ENCODE assay signal across 26 cellular contexts in genomic region chr5:144162686-144163085, GRCh38. TPM values are rescaled to one million over a fixed set of nuclear protein-coding genes. Genes with fewer than 3 reads are reported as not detected.
A peak's percentile ranks its signal among the peaks of the same experiment; 100 is the strongest.
DNase-seq lines count a peak whose midpoint lies in the region; ATAC-seq and TF ChIP-seq lines count a peak whose summit lies in the region.
"Had no signal": no experiment of that assay in that cellular context is flagged by ENCODE, and none has a peak within 500 bp of the region (broad histone marks: within the 10 kb centered on the region; RNA-seq: fewer than 3 reads in every experiment).

No MANE protein-coding gene starts in this region.

- no peak overlapping the region for H2BK5ac ChIP-seq in IMR-90 (ENCODE audit: low read depth, low read length, poor library complexity, severe bottlenecking)

- no peak for TF ChIP-seq POLR2A in IMR-90 (IDR thresholded peaks at IDR 0.05; ENCODE audit: low read depth, low read length)
- TF ChIP-seq POLR2A in tibial nerve (IDR thresholded peaks at IDR 0.05), result no peak

- H2BK20ac ChIP-seq in IMR-90 (ENCODE audit: low read depth, low read length), result no peak overlapping the region

- H2BK15ac ChIP-seq in IMR-90 (ENCODE audit: low read depth, low read length), result no peak overlapping the region

- CTCF ChIA-PET in CD8-positive, alpha-beta T cell (lab: Charles Lee), result no interaction called here
- CTCF ChIA-PET in IMR-90 (lab: Yijun Ruan, JAX), result no interaction called here

- no peak for TF ChIP-seq CTCF in CD8-positive, alpha-beta T cell (IDR thresholded peaks at IDR 0.05)
- TF ChIP-seq CTCF in IMR-90 (conservative IDR thresholded peaks at IDR 0.05; ENCODE audit: low read depth, low read length) (no peak), fibroblast of the aortic adventitia (IDR thresholded peaks at IDR 0.05; ENCODE audit: insufficient read depth, low read length) (no peak), tibial nerve (IDR thresholded peaks at IDR 0.05) (no peak)

- TF ChIP-seq EP300 in tibial nerve (IDR thresholded peaks at IDR 0.05), result no peak

- no peak overlapping the region for H2BK120ac ChIP-seq in IMR-90 (ENCODE audit: low read depth, low read length)

- H3K4ac ChIP-seq in IMR-90 (ENCODE audit: low read depth, low read length), result no peak overlapping the region

- TF ChIP-seq RAD21 in IMR-90 (IDR thresholded peaks at IDR 0.05; ENCODE audit: low read length), result no peak

- no peak for ATAC-seq in CD8-positive, alpha-beta T cell
- ATAC-seq in IMR-90 (ENCODE audit: low read depth) (no peak), GM19023 (IDR thresholded peaks at IDR 0.05; ENCODE audit: unreplicated experiment) (no peak)
- ATAC-seq in central memory CD8-positive, alpha-beta T cell (replicated peaks; ENCODE audit: extremely low read depth, poor library complexity, severe bottlenecking), result no peak
- ATAC-seq: GM12878, Right ventricle myocardium inferior, SK-N-SH treated with all-trans-retinoic acid at 6 μM for 48 hours had no signal

- peaks cover 18% of the 10 kb centered on the region for H3K4me1 Mint-ChIP-seq in CD8-positive, alpha-beta T cell (ENCODE audit: low read depth)
- H3K4me1 Mint-ChIP-seq in central memory CD8-positive, alpha-beta T cell, result no peaks in the 10 kb centered on the region
- H3K4me1 Mint-ChIP-seq: CD14-positive monocyte had no signal

- H3K27ac Mint-ChIP-seq in CD8-positive, alpha-beta T cell, result peak overlapping the region; percentile 53
- H3K27ac Mint-ChIP-seq in central memory CD8-positive, alpha-beta T cell (ENCODE audit: low read depth), result peak overlapping the region; percentile 30
- H3K27ac Mint-ChIP-seq: CD14-positive monocyte had no signal

- no peaks in the 10 kb centered on the region for H3K27me3 Mint-ChIP-seq in CD8-positive, alpha-beta T cell (ENCODE audit: low read depth)
- H3K27me3 Mint-ChIP-seq in central memory CD8-positive, alpha-beta T cell, result no peaks in the 10 kb centered on the region

- H2AFZ ChIP-seq in IMR-90 (replicated peaks; ENCODE audit: low read length, poor library complexity), result no peak overlapping the region
- H2AFZ ChIP-seq: PC-9 had no signal

- H3K14ac ChIP-seq in IMR-90 (replicated peaks; ENCODE audit: low read depth, low read length), result no peak overlapping the region

- no TSS peak for BruUV-seq in IMR-90 (replicated peaks; lab: Mats Ljungman, UMichigan)

- no peak overlapping the region for H3K4me2 ChIP-seq in IMR-90 (ENCODE audit: low read depth, low read length)
- H3K4me2 ChIP-seq: PC-9 had no signal

- peaks cover 14 to 30% of the 10 kb centered on the region in 2 experiments for H3K79me1 ChIP-seq in IMR-90 (ENCODE audit: low read depth in 1 of 2, low read length in 2 of 2)

- WGBS in IMR-90 (ENCODE audit: extremely low coverage in 2 of 2, insufficient read length in 1 of 2), 2 experiments, result no CpG with 5 or more reads among the region's 1 CpG
- 88 to 91% methylated on average over 1 of the region's 1 CpG for WGBS in tibial nerve, 2 donors

- H3K56ac ChIP-seq in IMR-90 (ENCODE audit: extremely low read depth, insufficient read depth, low read length), result no peak overlapping the region

- H3K27me3 ChIP-seq in CD8-positive, alpha-beta T cell (ENCODE audit: insufficient read depth, low read length), result no peaks in the 10 kb centered on the region
- no peaks in the 10 kb centered on the region for H3K27me3 ChIP-seq in IMR-90 (ENCODE audit: control insufficient read depth, insufficient read depth, low read length)
- H3K27me3 ChIP-seq in tibial nerve, result no peaks in the 10 kb centered on the region
- H3K27me3 ChIP-seq: BE2C, MG63, SJCRH30 had no signal

- H3K18ac ChIP-seq in IMR-90 (ENCODE audit: low read depth, low read length), result no peak overlapping the region

- no peak overlapping the region for H3K23ac ChIP-seq in IMR-90 (ENCODE audit: low read depth, low read length)

- no peak overlapping the region for H2AK5ac ChIP-seq in IMR-90 (ENCODE audit: low read depth, low read length)

- H3K4me1 ChIP-seq in CD8-positive, alpha-beta T cell (ENCODE audit: insufficient read depth, low read length), result no peaks in the 10 kb centered on the region
- H3K4me1 ChIP-seq in IMR-90 (ENCODE audit: control insufficient read depth, insufficient read depth, low read length) (peaks cover 2% of the 10 kb centered on the region), tibial nerve (peaks cover 0 to 18% (median 0%) of the 10 kb centered on the region in 4 donors)
- H3K4me1 ChIP-seq: BE2C, SJCRH30 had no signal

- no peaks in the 10 kb centered on the region for H3K9me3 ChIP-seq in CD8-positive, alpha-beta T cell (ENCODE audit: low read length)
- H3K9me3 ChIP-seq in IMR-90 (ENCODE audit: control insufficient read depth, insufficient read depth, low read length) (no peaks in the 10 kb centered on the region), tibial nerve (no peaks in the 10 kb centered on the region)
- H3K9me3 ChIP-seq: BE2C, MG63, SJCRH30 had no signal

- intact Hi-C loops in CD8-positive, alpha-beta T cell (cut with DNase I, micrococcal nuclease), result loop anchor here in 1 of 2 experiments (10.0 kb wide), 1 partner anchor 938 kb away; no protein-coding TSS in a partner anchor
- intact Hi-C loops in IMR-90 (cut with micrococcal nuclease), result loop anchor here (10.0 kb wide), 1 partner anchor 1008 kb away; no protein-coding TSS in a partner anchor

- no peak overlapping the region for H3K9ac ChIP-seq in IMR-90 (ENCODE audit: low read depth, low read length)

- H3K27ac ChIP-seq in CD8-positive, alpha-beta T cell (ENCODE audit: low read depth, low read length), result no peak overlapping the region
- H3K27ac ChIP-seq in IMR-90 (ENCODE audit: insufficient read depth, low read length) (no peak overlapping the region), tibial nerve (no peak overlapping the region)
- H3K27ac ChIP-seq: PC-9, SJCRH30 had no signal

- no peaks in the 10 kb centered on the region for H3K9me3 Mint-ChIP-seq in CD8-positive, alpha-beta T cell
- no peaks in the 10 kb centered on the region for H3K9me3 Mint-ChIP-seq in central memory CD8-positive, alpha-beta T cell
- H3K9me3 Mint-ChIP-seq: CD14-positive monocyte had no signal

- in situ Hi-C loops in IMR-90 (cut with MboI; ENCODE audit: low sequenced_read_pairs), result loop anchor here (25.0 kb wide), 1 partner anchor 1250 kb away; no protein-coding TSS in a partner anchor

- peaks cover 80% of the 10 kb centered on the region for H3K36me3 Mint-ChIP-seq in CD8-positive, alpha-beta T cell
- H3K36me3 Mint-ChIP-seq in central memory CD8-positive, alpha-beta T cell (ENCODE audit: insufficient read depth), result peaks cover 65% of the 10 kb centered on the region

- H4K20me1 ChIP-seq in IMR-90 (ENCODE audit: insufficient read depth, low read length), result no peaks in the 10 kb centered on the region

- no peak overlapping the region for H3K4me3 ChIP-seq in CD8-positive, alpha-beta T cell (ENCODE audit: low read depth, low read length)
- H3K4me3 ChIP-seq in IMR-90 (ENCODE audit: insufficient read depth, low read depth, low read length), result no peak overlapping the region
- H3K4me3 ChIP-seq in fibroblast of the aortic adventitia (ENCODE audit: low read depth, low read length), result no peak overlapping the region
- H3K4me3 ChIP-seq in tibial nerve, result no peak overlapping the region
- H3K4me3 ChIP-seq: GM12878, MG63, PC-9, SJCRH30 had no signal

- H4K5ac ChIP-seq in IMR-90 (ENCODE audit: low read depth, low read length), result no peak overlapping the region

- peaks cover 38% of the 10 kb centered on the region for H3K36me3 ChIP-seq in CD8-positive, alpha-beta T cell (ENCODE audit: insufficient read depth, low read length)
- H3K36me3 ChIP-seq in IMR-90 (ENCODE audit: control insufficient read depth, insufficient read depth, low read length) (peaks cover 29% of the 10 kb centered on the region), tibial nerve (peaks cover 0 to 73% (median 0%) of the 10 kb centered on the region in 3 donors)

- POLR2A ChIA-PET in CD8-positive, alpha-beta T cell (lab: Charles Lee), result no interaction called here
- POLR2A ChIA-PET in IMR-90 (lab: Charles Lee; ENCODE audit: unreplicated experiment), result no interaction called here

- H3K4me3 Mint-ChIP-seq in CD8-positive, alpha-beta T cell, result no peak overlapping the region
- no peak overlapping the region for H3K4me3 Mint-ChIP-seq in central memory CD8-positive, alpha-beta T cell
- H3K4me3 Mint-ChIP-seq: CD14-positive monocyte had no signal

- H4K91ac ChIP-seq in IMR-90 (ENCODE audit: insufficient read depth, low read depth, low read length), result no peak overlapping the region

- no peak for DNase-seq in CD8-positive, alpha-beta T cell
- DNase-seq in IMR-90 (peak; percentile 41), fibroblast of the aortic adventitia (ENCODE audit: low read depth) (peak; percentile 28), NCI-H128 (lab: John Stamatoyannopoulos, UW; ENCODE audit: unreplicated experiment) (no peak), COLO829 (ENCODE audit: low spot score) (no peak), tibial nerve (ENCODE audit: low spot score in 2 of 2) (no peak)
- no peak for DNase-seq in central memory CD8-positive, alpha-beta T cell (ENCODE audit: low spot score in 2 of 2)
- DNase-seq: BE2C, COR-L47, DMS53, KBM-7, MG63, NCI-H1048, NCI-H1417 treated with DMSO at 0.1 percent for 48 hours, NCI-H1694 treated with DMSO at 0.1 percent for 48 hours, NCI-H2081, NCI-H2227 treated with DMSO at 0.1 percent for 48 hours, NCI-H526 treated with DMSO at 0.1 percent for 48 hours, PC-9, SJCRH30 had no signal

- no peak overlapping the region for H2AK9ac ChIP-seq in IMR-90 (replicated peaks; ENCODE audit: low read depth, low read length, poor library complexity)

- no peak overlapping the region for H4K8ac ChIP-seq in IMR-90 (ENCODE audit: low read depth in 2 of 2, low read length in 2 of 2)

- no peaks in the 10 kb centered on the region for H3K9me1 ChIP-seq in IMR-90 (ENCODE audit: insufficient read depth, low read length)

- dilution Hi-C loops in IMR-90 (cut with HindIII; ENCODE audit: low sequenced_read_pairs, unreplicated experiment), result no loop called here

TF ChIP-seq in IMR-90, 13 proteins besides CTCF, POLR2A, EP300 and RAD21 (continues in another document):
- TF ChIP-seq MAFK (IDR thresholded peaks at IDR 0.05; ENCODE audit: low read depth, low read length), result no peak
- no peak for TF ChIP-seq NFE2L2 (IDR thresholded peaks at IDR 0.05; ENCODE audit: low read depth, low read length)
- TF ChIP-seq BHLHE40 (IDR thresholded peaks at IDR 0.05; ENCODE audit: low read depth, low read length), result no peak
- TF ChIP-seq RFX5 (IDR thresholded peaks at IDR 0.05; ENCODE audit: low read depth, low read length), result no peak

RNA-seq across cellular contexts. Expression of gene YIPF5, which starts 7.8 kb away (rescaled TPM):
- total RNA-seq in CD8-positive, alpha-beta T cell, result 10 to 100 TPM; 62.8 to 64.6 TPM
- total RNA-seq in IMR-90 (2012; rRNA removed), result 172 and 192 TPM in 2 replicates
- 60.0 and 64.4 TPM in 2 replicates for polyA plus RNA-seq in IMR-90 (2012; rRNA removed)
- polyA plus RNA-seq in IMR-90 (2012; cell fraction: cytosol; rRNA removed), result 18.6 and 23.5 TPM in 2 replicates
- polyA plus RNA-seq in IMR-90 (2012; cell fraction: nucleus; rRNA removed; ENCODE audit: low replicate concordance), result 7.8 and 42.5 TPM in 2 replicates
- 83.9 and 125 TPM in 2 replicates for total RNA-seq in fibroblast of the aortic adventitia (ENCODE audit: low replicate concordance)
- 10 to 100 TPM; 19.5 to 35.6 (median 31.6) TPM for total RNA-seq in tibial nerve

RNA-seq across cellular contexts. Expression of gene KCTD16, which starts 8.0 kb away (rescaled TPM):
- not detected for total RNA-seq in CD8-positive, alpha-beta T cell
- total RNA-seq in IMR-90 (2012; rRNA removed), result 1.1 and 1.4 TPM in 2 replicates
- 0.40 and 0.43 TPM in 2 replicates for polyA plus RNA-seq in IMR-90 (2012; rRNA removed)
- polyA plus RNA-seq in IMR-90 (2012; cell fraction: cytosol; rRNA removed), result 0.14 and 0.21 TPM in 2 replicates
- polyA plus RNA-seq in IMR-90 (2012; cell fraction: nucleus; rRNA removed; ENCODE audit: low replicate concordance), result 0.16 and 0.54 TPM in 2 replicates
- 7.4 and 12.6 TPM in 2 replicates for total RNA-seq in fibroblast of the aortic adventitia (ENCODE audit: low replicate concordance)
- under 1 TPM; under 0.01 to 0.44 (median 0.41) TPM for total RNA-seq in tibial nerve
- total RNA-seq: HT1080 had no signal
- polyA plus RNA-seq: CD14-positive monocyte had no signal

Comparison
In these comparisons a context has a peak if more than half of its experiments do, and no peak if none do; other contexts are left out.
1. DNase-seq: peak in IMR-90 (single experiment) and fibroblast of the aortic adventitia (single experiment); none in CD8-positive, alpha-beta T cell (0 of 7), central memory CD8-positive, alpha-beta T cell (0 of 2), NCI-H128 (single experiment), COLO829 (single experiment) and tibial nerve (0 of 2).